ENCODE assay signal across 8 cellular contexts in genomic region chr7:47979145-47979831, GRCh38. TPM values are rescaled to one million over a fixed set of nuclear protein-coding genes. Genes with fewer than 3 reads are reported as not detected.
DNase-seq lines count a peak whose midpoint lies in the region; ATAC-seq and TF ChIP-seq lines count a peak whose summit lies in the region.

Gene HUS1, minus strand, starts transcription at chr7:47979615. Its CDS starts 96 bp downstream, at chr7:47979519.

- H3K4me3 Mint-ChIP-seq in dendritic cell treated with granulocyte-macrophage colony-stimulating factor and Interleukin-4, amounts not matched to agents 40 ng/mL and 50 ng/mL, for 4 days, result peak within 1 kb of the TSS; percentile 83

- peaks cover 19% of the 10 kb centered on the region for H3K4me1 Mint-ChIP-seq in dendritic cell treated with granulocyte-macrophage colony-stimulating factor and Interleukin-4, amounts not matched to agents 40 ng/mL and 50 ng/mL, for 4 days (ENCODE audit: low read depth)

- peak within 1 kb of the TSS; percentile 95 for H3K27ac Mint-ChIP-seq in dendritic cell treated with granulocyte-macrophage colony-stimulating factor and Interleukin-4, amounts not matched to agents 40 ng/mL and 50 ng/mL, for 4 days

- peaks cover 53% of the 10 kb centered on the region for H3K36me3 Mint-ChIP-seq in dendritic cell treated with granulocyte-macrophage colony-stimulating factor and Interleukin-4, amounts not matched to agents 40 ng/mL and 50 ng/mL, for 4 days (ENCODE audit: low read depth)

- peak; percentile 96 for DNase-seq in NCI-H748 (lab: John Stamatoyannopoulos, UW; ENCODE audit: unreplicated experiment)
- peak; percentile 95 for DNase-seq in activated CD4-positive, alpha-beta T cell treated with anti-CD3 and anti-CD28 coated beads, Interleukin-2, amount 50 U/mL, for 1 hour
- DNase-seq in left lobe of liver (ENCODE audit: low spot score), result peak; percentile 95
- DNase-seq in stimulated activated CD4-positive, alpha-beta T cell treated with anti-CD3 and anti-CD28 coated beads, Interleukin-2, amount 100 ng/mL, for 4 hours (ENCODE audit: low read depth), result peak; percentile 87

- H3K9me3 Mint-ChIP-seq in dendritic cell treated with granulocyte-macrophage colony-stimulating factor and Interleukin-4, amounts not matched to agents 40 ng/mL and 50 ng/mL, for 4 days, result no peaks in the 10 kb centered on the region

- no peak for TF ChIP-seq CTCF in C4-2B (conservative IDR thresholded peaks at IDR 0.05)

- intact Hi-C loops in dendritic cell treated with granulocyte-macrophage colony-stimulating factor and Interleukin-4, amounts not matched to agents 40 ng/mL and 50 ng/mL, for 4 days (cut with micrococcal nuclease), result loop anchor here (1.0 to 2.0 kb wide), 2 partner anchors 9 to 110 kb away; partner anchors contain the start of gene UPP1

- peak within 1 kb of the TSS; percentile 70 for H3K27ac ChIP-seq in C4-2B

- ATAC-seq in GM19351 (IDR thresholded peaks at IDR 0.05; ENCODE audit: unreplicated experiment) (peak; percentile 98), HG03520 (IDR thresholded peaks at IDR 0.05; ENCODE audit: unreplicated experiment) (peak; percentile 99), left lobe of liver (peak; percentile 99)

- no peaks in the 10 kb centered on the region for H3K27me3 Mint-ChIP-seq in dendritic cell treated with granulocyte-macrophage colony-stimulating factor and Interleukin-4, amounts not matched to agents 40 ng/mL and 50 ng/mL, for 4 days

RNA-seq across cellular contexts. Expression of gene HUS1, which starts in this region (rescaled TPM):
- 15.4 TPM for total RNA-seq in left lobe of liver

Comparison
In these comparisons a context has a peak if more than half of its experiments do, and no peak if none do; other contexts are left out.
1. Peak in every context shown above with its lines: DNase-seq, ATAC-seq and H3K27ac ChIP-seq.